In the genomic region with DNA sequence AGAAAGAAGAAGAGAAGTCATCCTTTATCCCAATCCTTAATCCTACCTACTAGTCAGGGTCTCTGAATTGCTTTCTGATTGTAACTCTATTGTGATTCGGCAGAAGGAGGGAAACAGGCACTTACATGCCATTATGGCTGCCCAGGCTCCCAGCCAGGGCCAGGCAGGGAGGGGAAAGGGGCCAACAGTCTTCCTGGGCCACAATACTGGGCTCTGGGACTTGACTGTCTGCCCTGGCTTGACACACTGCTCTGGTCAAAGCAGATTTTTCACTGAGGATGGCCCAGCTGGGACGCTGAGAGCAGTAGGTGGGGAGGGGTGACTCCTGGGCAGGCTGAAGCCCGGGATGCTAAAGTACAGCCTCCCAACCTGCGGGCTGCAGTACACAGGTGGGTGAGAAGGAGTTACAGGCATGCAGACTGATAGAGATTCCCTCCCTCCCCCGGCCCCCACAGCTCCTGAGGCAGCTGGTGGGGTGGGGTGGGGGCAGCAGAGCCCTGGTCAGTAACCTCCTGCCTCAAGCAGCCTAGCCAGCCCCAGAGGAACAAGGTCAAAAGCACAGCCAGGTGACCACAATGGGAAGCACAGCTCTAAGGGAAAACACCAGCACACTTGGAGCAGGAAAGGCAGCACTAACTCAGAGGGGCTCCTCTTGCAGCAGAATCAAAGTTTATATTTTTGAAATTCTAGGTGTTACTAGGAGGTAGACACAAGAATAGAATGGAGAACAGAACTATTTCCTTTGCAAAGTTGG, we compare ENCODE assay signal across 13 cellular contexts. TPM values are rescaled to one million over a fixed set of nuclear protein-coding genes. Genes with fewer than 3 reads are reported as not detected.
A peak's percentile ranks its signal among the peaks of the same experiment; 100 is the strongest.
DNase-seq lines count a peak whose midpoint lies in the region; FAIRE-seq and TF ChIP-seq lines count a peak whose summit lies in the region.
"Had no signal": no experiment of that assay in that cellular context is flagged by ENCODE, and none has a peak within 500 bp of the region (broad histone marks: within the 10 kb centered on the region; RNA-seq: fewer than 3 reads in every experiment).

No MANE protein-coding gene starts in this region.

- H2BK5ac ChIP-seq in H1 (ENCODE audit: low read depth, low read length): peak overlapping the region; percentile 52; the same call in 1 of the 2 replicates

- 0 out of 2 replicates have a peak overlapping the region, but pooled peaks have one; percentile 72 for H2BK15ac ChIP-seq in H1 (ENCODE audit: low read length)

- H3K23me2 ChIP-seq in H1 (ENCODE audit: low read depth, low read length): no peaks in the 10 kb centered on the region; the same call in none of the 2 replicates

- no peak for TF ChIP-seq EP300 in H1 (IDR thresholded peaks at IDR 0.05; ENCODE audit: borderline replicate concordance in 1 of 2, low read depth in 2 of 2, low read length in 2 of 2)

- H3K27ac ChIP-seq in H1 (ENCODE audit: low read depth, low read length): no peak overlapping the region
- H3K27ac ChIP-seq: 22Rv1 had no signal

- POLR2A ChIA-PET in H1 (lab: Charles Lee; ENCODE audit: partially characterized antibody): no interaction called here

- no peaks in the 10 kb centered on the region for H3K36me3 ChIP-seq in H1 (ENCODE audit: control insufficient read depth in 2 of 4, insufficient read depth in 4 of 4, low read length in 3 of 4)

- TF ChIP-seq POLR2A in H1 (IDR thresholded peaks at IDR 0.05; ENCODE audit: control extremely low read depth in 1 of 2, low read depth in 2 of 2, low read length in 2 of 2): no peak

- peak overlapping the region; percentile 89 for H2AFZ ChIP-seq in H1 (ENCODE audit: low read length)

- no peaks in the 10 kb centered on the region for H4K20me1 ChIP-seq in H1 (replicated peaks in 1 of 2; ENCODE audit: control insufficient read depth in 1 of 2, insufficient read depth in 2 of 2, low read length in 2 of 2)

- H3K4me3 ChIP-seq in H1 (ENCODE audit: extremely low read depth in 1 of 4, insufficient read depth in 2 of 4, low read depth in 3 of 4, low read length in 4 of 4): no peak overlapping the region

- H4K91ac ChIP-seq in H1 (replicated peaks; ENCODE audit: insufficient read length, low read length): no peak overlapping the region

- peak overlapping the region; percentile 48; the same call in 1 of the 2 replicates for H2BK20ac ChIP-seq in H1 (ENCODE audit: low read length)

- TF ChIP-seq CTCF in H1 (IDR thresholded peaks at IDR 0.05; ENCODE audit: control extremely low read depth in 1 of 3, insufficient read depth in 1 of 3, low read depth in 1 of 3, low read length in 3 of 3): peak in 1 of 3 experiments; percentile 1; a peak in 1 of 4 replicates

- H3K4me2 ChIP-seq in H1 (ENCODE audit: insufficient read depth in 1 of 2, low read depth in 2 of 2, low read length in 2 of 2): no peak overlapping the region

- no peak overlapping the region for H3K4ac ChIP-seq in H1 (replicated peaks; ENCODE audit: insufficient read length, low read depth, low read length)

- peak overlapping the region; percentile 32; the same call in 1 of the 2 replicates for H3K18ac ChIP-seq in H1 (ENCODE audit: extremely low read depth, low read length)

- no peaks in the 10 kb centered on the region; the same call in 1 of the 2 replicates for H3K79me1 ChIP-seq in H1 (ENCODE audit: low read depth, low read length)

- intact Hi-C loops in posterior vena cava (cut with DNase I): no loop called here

- H4K8ac ChIP-seq in H1 (ENCODE audit: extremely low read depth, insufficient read depth, low read length): no peak overlapping the region

- no peak overlapping the region for H3K56ac ChIP-seq in H1 (replicated peaks; ENCODE audit: insufficient read length, low read depth, low read length)

- FAIRE-seq in H1 (lab: Jason Lieb, UNC): peak; percentile 88

- no peak overlapping the region for H3K14ac ChIP-seq in H1 (ENCODE audit: insufficient read length)

- 72% methylated on average over 5 of the region's 5 CpGs; no CpG with 5 or more reads in 1 of the 2 experiments for WGBS in H1 (ENCODE audit: extremely low coverage in 1 of 2, insufficient coverage in 1 of 2, insufficient read length in 1 of 2, insufficient replicate concordance in 2 of 2, low coverage in 1 of 2, low lambda C conversion rate in 2 of 2, missing lambda C conversion rate in 1 of 2), 2 experiments

- peaks cover 2 to 11% (median 6%) of the 10 kb centered on the region in 4 experiments; a peak in 6 of 7 replicates for H3K4me1 ChIP-seq in H1 (replicated peaks in 1 of 4; ENCODE audit: control insufficient read depth in 3 of 4, insufficient read depth in 4 of 4, low read length in 3 of 4)

- no peak overlapping the region for H3K9ac ChIP-seq in H1 (replicated peaks in 1 of 4; ENCODE audit: extremely low read depth in 1 of 4, low read depth in 3 of 4, low read length in 3 of 4)

- no peaks in the 10 kb centered on the region for H3K9me3 ChIP-seq in H1 (ENCODE audit: insufficient read depth in 2 of 2, low read depth in 1 of 2, low read length in 1 of 2)

- H2BK12ac ChIP-seq in H1 (ENCODE audit: low read depth, low read length): peak overlapping the region; percentile 72; the same call in 1 of the 2 replicates

- no peak overlapping the region for H4K5ac ChIP-seq in H1 (ENCODE audit: insufficient read length, low read depth, low read length)

- H3K79me2 ChIP-seq in H1 (ENCODE audit: control insufficient read depth in 1 of 2, insufficient read depth in 2 of 2, low read length in 2 of 2): no peaks in the 10 kb centered on the region

- no peaks in the 10 kb centered on the region; a peak in 2 of 7 replicates for H3K27me3 ChIP-seq in H1 (replicated peaks in 1 of 4; ENCODE audit: control insufficient read depth in 3 of 4, extremely low read depth in 1 of 4, insufficient read depth in 3 of 4, low read length in 3 of 4)

- H3K23ac ChIP-seq in H1 (ENCODE audit: insufficient read length): no peak overlapping the region

- no peak overlapping the region; the same call in 1 of the 2 replicates for H2AK5ac ChIP-seq in H1 (ENCODE audit: low read depth, low read length)

- DNase-seq in DMS 273 (lab: John Stamatoyannopoulos, UW; ENCODE audit: unreplicated experiment) (peak; percentile 35), DMS 273 treated with DMSO at 0.1 percent for 48 hours (lab: John Stamatoyannopoulos, UW) (no peak), NCI-H446 treated with DMSO at 0.1 percent for 48 hours (lab: John Stamatoyannopoulos, UW) (peak; percentile 59), H1 (ENCODE audit: low read depth in 1 of 2, low spot score in 2 of 2) (no peak), posterior vena cava (ENCODE audit: low spot score) (peak; percentile 53), iPS-NIHi7 (ENCODE audit: extremely low spot score) (no peak), HCEC 1CT (no peak), GM19240 (ENCODE audit: insufficient read length, low spot score) (no peak)
- DNase-seq: CD4-positive, alpha-beta T cell; DMS79; NCI-H2107 had no signal

- TF ChIP-seq RAD21 in H1 (IDR thresholded peaks at IDR 0.05 in 1 of 2, conservative IDR thresholded peaks at IDR 0.05 in 1 of 2; ENCODE audit: low read depth in 2 of 2, low read length in 2 of 2): peak in 1 of 2 experiments; percentile 38; a peak in 3 of 4 replicates

- H2BK120ac ChIP-seq in H1 (replicated peaks; ENCODE audit: low read depth, low read length): no peak overlapping the region

- CTCF ChIA-PET in H1 (lab: Charles Lee; ENCODE audit: partially characterized antibody): interaction anchor here (0.8 to 1.0 kb wide), 2 partner anchors 10 to 147 kb away, joined by 3 to 5 read pairs; no protein-coding TSS in a partner anchor

TF ChIP-seq in H1, 55 proteins besides CTCF, POLR2A, EP300 and RAD21:
- peak; percentile 37; the same call in 1 of the 2 replicates for TF ChIP-seq YY1 (IDR thresholded peaks at IDR 0.05; ENCODE audit: low read depth, low read length)
- TF ChIP-seq EGR1 (IDR thresholded peaks at IDR 0.05; ENCODE audit: borderline replicate concordance, low read depth, low read length): no peak

RNA-seq across cellular contexts. Expression of a gene that starts 25.3 kb away (rescaled TPM):
- 0.48 and 0.61 TPM in 2 replicates for total RNA-seq in H1 (2021; fragmentation: NEBNext Ultra II Directional; extraction: Animal tissue kit (Norgen Biotek cat#: 25700))
- polyA plus RNA-seq in H1 (2011; rRNA removed): 0.14 and 0.22 TPM in 2 replicates
- polyA plus RNA-seq in H1 (2011; cell fraction: cytosol; rRNA removed): 0.10 TPM
- polyA plus RNA-seq in H1 (2011; cell fraction: nucleus; rRNA removed): 0.43 TPM
- polyA plus RNA-seq in H1 (2012, experiment 1 of 2): 0.11 to 0.16 TPM (median 0.14 TPM) in 4 replicates
- not detected for polyA plus RNA-seq in H1 (2012, experiment 2 of 2)
- polyA plus RNA-seq in H1 (2013, experiment 1 of 2): 0.22 TPM
- 0.20 TPM for polyA plus RNA-seq in H1 (2013, experiment 2 of 2)
- 0.44 and 0.69 TPM in 2 replicates for polyA minus RNA-seq in H1 (2011; rRNA and poly(A)+ RNA removed)
- 0.15 TPM for polyA minus RNA-seq in H1 (2011; cell fraction: cytosol; rRNA and poly(A)+ RNA removed)
- polyA minus RNA-seq in H1 (2011; cell fraction: nucleus; rRNA and poly(A)+ RNA removed): 0.50 TPM
- 10 to 100 TPM; 24.6 to 27.8 TPM for total RNA-seq in posterior vena cava
- total RNA-seq: B cell had no signal

Comparison
In these comparisons a context has a peak if more than half of its experiments do, and no peak if none do; other contexts are left out.
1. DNase-seq: peak in DMS 273 (single experiment), NCI-H446 treated with DMSO at 0.1 percent for 48 hours (single experiment) and posterior vena cava (single experiment); none in DMS 273 treated with DMSO at 0.1 percent for 48 hours (single experiment), H1 (0 of 2), iPS-NIHi7 (single experiment), HCEC 1CT (single experiment) and GM19240 (single experiment).
2. RNA of a gene that starts 25.3 kb away (total RNA-seq): 24.6 to 27.8 TPM in posterior vena cava; 0.48 to 0.61 TPM in H1; every median in the first group is over 10 times any median in the second.